Comparison of ENCODE assay signal across 1 cellular context in genomic region chr3:184383033-184383740, GRCh38.
A peak's percentile ranks its signal among the peaks of the same experiment; 100 is the strongest.
TF ChIP-seq lines count a peak whose summit lies in the region.

No MANE protein-coding gene starts in this region.

TF ChIP-seq in HepG2, 621 proteins besides CTCF, POLR2A, EP300 and RAD21:
- TF ChIP-seq AGO2 (optimal IDR thresholded peaks at IDR 0.05; ENCODE audit: low read depth, low read length) (peak; percentile 29), ATF6 (CRISPR knock-in tag; conservative IDR thresholded peaks at IDR 0.05) (no peak)
